15 cellular contexts compared by ENCODE assay signal in genomic region chr7:107173191-107173590, GRCh38. TPM values are rescaled to one million over a fixed set of nuclear protein-coding genes. Genes with fewer than 3 reads are reported as not detected.
DNase-seq lines count a peak whose midpoint lies in the region; ATAC-seq and TF ChIP-seq lines count a peak whose summit lies in the region.
"Had no signal": no experiment of that assay in that cellular context is flagged by ENCODE, and none has a peak within 500 bp of the region (broad histone marks: within the 10 kb centered on the region; RNA-seq: fewer than 3 reads in every experiment).

No MANE protein-coding gene starts in this region.

- ATAC-seq in naive B cell (ENCODE audit: low read depth in 2 of 2) (no peak), GM21529 (IDR thresholded peaks at IDR 0.05; ENCODE audit: unreplicated experiment) (no peak)

- no peak for DNase-seq in CD8-positive, alpha-beta memory T cell
- DNase-seq in activated T-helper 1 cell treated with anti-CD3 and anti-CD28 coated beads, Interleukin-12 subunit alpha, Interleukin-12 subunit beta, Interleukin-2, Interleukin-4 antibody, amounts not matched to agents 30 ng/mL and 10 ng/mL and 1 ng/mL, durations not matched to agents 14 hours and 24 hours and 36 hours (ENCODE audit: low spot score) = no peak
- DNase-seq in naive B cell = no peak
- DNase-seq in NCI-H446 (lab: John Stamatoyannopoulos, UW) = no peak
- no peak for DNase-seq in NCI-H82 treated with DMSO at 0.1 percent for 48 hours (lab: John Stamatoyannopoulos, UW; ENCODE audit: unreplicated experiment)
- DNase-seq in lower leg skin (ENCODE audit: low spot score in 2 of 2) = no peak
- DNase-seq: glutamatergic neuron, left ventricle myocardium inferior, NCI-H1436, NCI-H82, SJCRH30, WERI-Rb-1 had no signal

- H3K27me3 ChIP-seq in CD8-positive, alpha-beta memory T cell (ENCODE audit: insufficient read depth, low read length, poor library complexity, severe bottlenecking) = no peaks in the 10 kb centered on the region
- no peaks in the 10 kb centered on the region for H3K27me3 ChIP-seq in HUES48 (ENCODE audit: control insufficient read depth, insufficient read depth, low read length)
- H3K27me3 ChIP-seq: SJCRH30, suprapubic skin had no signal

- H3K36me3 ChIP-seq in CD8-positive, alpha-beta memory T cell (ENCODE audit: insufficient read depth, low read length) = no peaks in the 10 kb centered on the region
- no peaks in the 10 kb centered on the region for H3K36me3 ChIP-seq in HUES48 (ENCODE audit: control insufficient read depth, insufficient read depth, low read length)
- H3K36me3 ChIP-seq: left ventricle myocardium inferior, SJCRH30, WERI-Rb-1 had no signal

- 71 to 80% methylated on average over 2 of the region's 2 CpGs for WGBS in lower leg skin, 2 donors

- peak overlapping the region; percentile 0; the same call in 1 of the 2 replicates for H3K9ac ChIP-seq in HUES48 (ENCODE audit: low read depth, low read length)

- CTCF ChIA-PET in CD8-positive, alpha-beta memory T cell (lab: Charles Lee) = no interaction called here

- intact Hi-C loops in activated T-helper 1 cell treated with anti-CD3 and anti-CD28 coated beads, Interleukin-12 subunit alpha, Interleukin-12 subunit beta, Interleukin-2, Interleukin-4 antibody, amounts not matched to agents 30 ng/mL and 10 ng/mL and 1 ng/mL, durations not matched to agents 14 hours and 24 hours and 36 hours (cut with micrococcal nuclease) = loop anchor here (10.0 kb wide), 1 partner anchor 1878 kb away; no protein-coding TSS in a partner anchor
- intact Hi-C loops in lower leg skin (cut with DNase I; ENCODE audit: low total_unique reads) = no loop called here

- no peak overlapping the region for H3K27ac ChIP-seq in CD8-positive, alpha-beta memory T cell (ENCODE audit: low read depth, low read length)
- H3K27ac ChIP-seq in HUES48 (ENCODE audit: low read depth, low read length) = peak overlapping the region; percentile 93
- H3K27ac ChIP-seq: left ventricle myocardium inferior, SJCRH30, suprapubic skin, WERI-Rb-1 had no signal

- H3K27me3 Mint-ChIP-seq in CD8-positive, alpha-beta memory T cell = peaks cover 0 to 2% of the 10 kb centered on the region in 2 donors
- no peaks in the 10 kb centered on the region for H3K27me3 Mint-ChIP-seq in activated T-helper 1 cell treated with anti-CD3 and anti-CD28 coated beads, Interleukin-12 subunit alpha, Interleukin-12 subunit beta, Interleukin-2, Interleukin-4 antibody, amounts not matched to agents 30 ng/mL and 10 ng/mL and 1 ng/mL, durations not matched to agents 14 hours and 24 hours and 36 hours (ENCODE audit: insufficient read depth)
- H3K27me3 Mint-ChIP-seq in naive B cell = no peaks in the 10 kb centered on the region

- peaks cover 65 to 80% (median 79%) of the 10 kb centered on the region in 3 donors for H3K4me1 Mint-ChIP-seq in CD8-positive, alpha-beta memory T cell
- peaks cover 30% of the 10 kb centered on the region for H3K4me1 Mint-ChIP-seq in activated T-helper 1 cell treated with anti-CD3 and anti-CD28 coated beads, Interleukin-12 subunit alpha, Interleukin-12 subunit beta, Interleukin-2, Interleukin-4 antibody, amounts not matched to agents 30 ng/mL and 10 ng/mL and 1 ng/mL, durations not matched to agents 14 hours and 24 hours and 36 hours (ENCODE audit: low read depth)
- peaks cover 43 to 66% (median 51%) of the 10 kb centered on the region in 3 donors for H3K4me1 Mint-ChIP-seq in naive B cell

- no peak overlapping the region for H3K4me3 ChIP-seq in CD8-positive, alpha-beta memory T cell (ENCODE audit: low read length)
- H3K4me3 ChIP-seq in HUES48 (ENCODE audit: low read depth, low read length) = no peak overlapping the region
- no peak overlapping the region for H3K4me3 ChIP-seq in lower leg skin (ENCODE audit: low read depth, poor library complexity, severe bottlenecking)
- H3K4me3 ChIP-seq: SJCRH30, suprapubic skin had no signal

- H3K4me3 Mint-ChIP-seq in CD8-positive, alpha-beta memory T cell = peak overlapping the region; percentile 20 to 67 (median 54)
- H3K4me3 Mint-ChIP-seq in activated T-helper 1 cell treated with anti-CD3 and anti-CD28 coated beads, Interleukin-12 subunit alpha, Interleukin-12 subunit beta, Interleukin-2, Interleukin-4 antibody, amounts not matched to agents 30 ng/mL and 10 ng/mL and 1 ng/mL, durations not matched to agents 14 hours and 24 hours and 36 hours = no peak overlapping the region
- H3K4me3 Mint-ChIP-seq in naive B cell = peak overlapping the region in 5 of 8 donors; percentile 6 to 29 (median 23)

- H3K9me3 Mint-ChIP-seq in CD8-positive, alpha-beta memory T cell = no peaks in the 10 kb centered on the region
- H3K9me3 Mint-ChIP-seq in activated T-helper 1 cell treated with anti-CD3 and anti-CD28 coated beads, Interleukin-12 subunit alpha, Interleukin-12 subunit beta, Interleukin-2, Interleukin-4 antibody, amounts not matched to agents 30 ng/mL and 10 ng/mL and 1 ng/mL, durations not matched to agents 14 hours and 24 hours and 36 hours = no peaks in the 10 kb centered on the region
- H3K9me3 Mint-ChIP-seq in naive B cell = no peaks in the 10 kb centered on the region

- no peak for TF ChIP-seq POLR2A in lower leg skin (IDR thresholded peaks at IDR 0.05)

- TF ChIP-seq CTCF in lower leg skin (IDR thresholded peaks at IDR 0.05) = no peak

- POLR2A ChIA-PET in CD8-positive, alpha-beta memory T cell (lab: Charles Lee) = no interaction called here

- H3K4me1 ChIP-seq in CD8-positive, alpha-beta memory T cell (ENCODE audit: insufficient read depth, low read length) = peaks cover 71% of the 10 kb centered on the region
- peaks cover 25% of the 10 kb centered on the region for H3K4me1 ChIP-seq in HUES48 (ENCODE audit: control insufficient read depth, insufficient read depth, low read length)
- H3K4me1 ChIP-seq: SJCRH30 had no signal

- peaks cover 0 to 48% (median 0%) of the 10 kb centered on the region in 3 donors for H3K36me3 Mint-ChIP-seq in CD8-positive, alpha-beta memory T cell
- peaks cover 7% of the 10 kb centered on the region for H3K36me3 Mint-ChIP-seq in activated T-helper 1 cell treated with anti-CD3 and anti-CD28 coated beads, Interleukin-12 subunit alpha, Interleukin-12 subunit beta, Interleukin-2, Interleukin-4 antibody, amounts not matched to agents 30 ng/mL and 10 ng/mL and 1 ng/mL, durations not matched to agents 14 hours and 24 hours and 36 hours (ENCODE audit: low read depth)
- peaks cover 0 to 8% of the 10 kb centered on the region in 2 donors for H3K36me3 Mint-ChIP-seq in naive B cell

- H3K9me3 ChIP-seq in CD8-positive, alpha-beta memory T cell (ENCODE audit: low read length) = no peaks in the 10 kb centered on the region
- no peaks in the 10 kb centered on the region for H3K9me3 ChIP-seq in HUES48 (ENCODE audit: control insufficient read depth, insufficient read depth, low read length)
- H3K9me3 ChIP-seq: left ventricle myocardium inferior, SJCRH30, suprapubic skin had no signal

- H3K27ac Mint-ChIP-seq in CD8-positive, alpha-beta memory T cell = peak overlapping the region in 3 of 8 donors; percentile 15 to 57 (median 36)
- H3K27ac Mint-ChIP-seq in activated T-helper 1 cell treated with anti-CD3 and anti-CD28 coated beads, Interleukin-12 subunit alpha, Interleukin-12 subunit beta, Interleukin-2, Interleukin-4 antibody, amounts not matched to agents 30 ng/mL and 10 ng/mL and 1 ng/mL, durations not matched to agents 14 hours and 24 hours and 36 hours = peak overlapping the region; percentile 27
- H3K27ac Mint-ChIP-seq in naive B cell = peak overlapping the region in 1 of 6 donors; percentile 75

RNA-seq across cellular contexts. Expression of gene HBP1, which starts 4.4 kb away (rescaled TPM):
- total RNA-seq in CD8-positive, alpha-beta memory T cell = 10 to 100 TPM; 17.2 to 17.6 TPM
- polyA plus RNA-seq in CD8-positive, alpha-beta memory T cell = 52.3 TPM
- total RNA-seq in activated T-helper 1 cell treated with anti-CD3 and anti-CD28 coated beads, Interleukin-12 subunit alpha, Interleukin-12 subunit beta, Interleukin-2, Interleukin-4 antibody, amounts not matched to agents 30 ng/mL and 10 ng/mL and 1 ng/mL, durations not matched to agents 14 hours and 24 hours and 36 hours = 15.2 and 16.6 TPM in 2 replicates
- polyA plus RNA-seq in naive B cell (ENCODE audit: low read depth in 6 of 6) = 100 to 1,000 TPM in 1 of 6 donors, 10 to 100 TPM in 5; 62.1 to 157 (median 71.8) TPM
- 100 to 1,000 TPM; 144 to 232 (median 192) TPM for total RNA-seq in lower leg skin
